ENCODE assay signal across 1 cellular context in genomic region chr18:2655153-2655953, GRCh38.
TF ChIP-seq lines count a peak whose summit lies in the region.

SMCHD1 (plus strand) TSS chr18:2655726; CDS start chr18:2656076, 350 bp downstream.

TF ChIP-seq in HepG2, 621 proteins besides CTCF, POLR2A, EP300 and RAD21 (continued from another document and continues in another):
- TF ChIP-seq, protein P1, sequence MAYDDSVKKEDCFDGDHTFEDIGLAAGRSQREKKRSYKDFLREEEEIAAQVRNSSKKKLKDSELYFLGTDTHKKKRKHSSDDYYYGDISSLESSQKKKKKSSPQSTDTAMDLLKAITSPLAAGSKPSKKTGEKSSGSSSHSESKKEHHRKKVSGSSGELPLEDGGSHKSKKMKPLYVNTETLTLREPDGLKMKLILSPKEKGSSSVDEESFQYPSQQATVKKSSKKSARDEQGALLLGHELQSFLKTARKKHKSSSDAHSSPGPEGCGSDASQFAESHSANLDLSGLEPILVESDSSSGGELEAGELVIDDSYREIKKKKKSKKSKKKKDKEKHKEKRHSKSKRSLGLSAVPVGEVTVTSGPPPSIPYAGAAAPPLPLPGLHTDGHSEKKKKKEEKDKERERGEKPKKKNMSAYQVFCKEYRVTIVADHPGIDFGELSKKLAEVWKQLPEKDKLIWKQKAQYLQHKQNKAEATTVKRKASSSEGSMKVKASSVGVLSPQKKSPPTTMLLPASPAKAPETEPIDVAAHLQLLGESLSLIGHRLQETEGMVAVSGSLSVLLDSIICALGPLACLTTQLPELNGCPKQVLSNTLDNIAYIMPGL (CRISPR knock-in tag; IDR thresholded peaks at IDR 0.05; ENCODE audit: borderline replicate concordance in 1 of 2, low read depth in 1 of 2), result peak in 1 of 2 experiments; percentile 82; a peak in 3 of 4 replicates
- TF ChIP-seq, protein P2, sequence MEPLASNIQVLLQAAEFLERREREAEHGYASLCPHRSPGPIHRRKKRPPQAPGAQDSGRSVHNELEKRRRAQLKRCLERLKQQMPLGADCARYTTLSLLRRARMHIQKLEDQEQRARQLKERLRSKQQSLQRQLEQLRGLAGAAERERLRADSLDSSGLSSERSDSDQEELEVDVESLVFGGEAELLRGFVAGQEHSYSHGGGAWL (CRISPR knock-in tag; IDR thresholded peaks at IDR 0.05), result peak; percentile 72; the same call in 1 of the 2 replicates
- TF ChIP-seq CSRNP1 (CRISPR knock-in tag; IDR thresholded peaks at IDR 0.05) (peak; percentile 24; the same call in 1 of the 2 replicates), MXD1 (CRISPR knock-in tag; IDR thresholded peaks at IDR 0.05) (peak; percentile 93), ZNF768 (CRISPR knock-in tag; IDR thresholded peaks at IDR 0.05) (0 out of 2 replicates have a peak, but pooled peaks have one; percentile 17), POGK (CRISPR knock-in tag; conservative IDR thresholded peaks at IDR 0.05) (peak; percentile 29), ZBTB38 (CRISPR knock-in tag; IDR thresholded peaks at IDR 0.05) (no peak), KDM6A (CRISPR knock-in tag; IDR thresholded peaks at IDR 0.05; ENCODE audit: low read depth) (no peak), NFKB2 (CRISPR knock-in tag; IDR thresholded peaks at IDR 0.05; ENCODE audit: borderline replicate concordance) (peak; percentile 69; the same call in 1 of the 2 replicates), ZNF207 (IDR thresholded peaks at IDR 0.05; ENCODE audit: borderline replicate concordance) (no peak), ZNF776 (CRISPR knock-in tag; IDR thresholded peaks at IDR 0.05) (peak; percentile 59), ZNF431 (CRISPR knock-in tag; IDR thresholded peaks at IDR 0.05; ENCODE audit: borderline replicate concordance, low read depth) (peak; percentile 20; the same call in 1 of the 2 replicates), ZNF530 (CRISPR knock-in tag; IDR thresholded peaks at IDR 0.05; ENCODE audit: low read depth) (no peak), GATAD1 (CRISPR knock-in tag; IDR thresholded peaks at IDR 0.05) (0 out of 2 replicates have a peak, but pooled peaks have one; percentile 15), SP5 (CRISPR knock-in tag; IDR thresholded peaks at IDR 0.05; ENCODE audit: borderline replicate concordance, low read depth) (0 out of 2 replicates have a peak, but pooled peaks have one; percentile 23), SMAD3 (CRISPR knock-in tag; IDR thresholded peaks at IDR 0.05) (0 out of 2 replicates have a peak, but pooled peaks have one; percentile 21), CEBPG (CRISPR knock-in tag; IDR thresholded peaks at IDR 0.05) (no peak), HNF4A (CRISPR knock-in tag; IDR thresholded peaks at IDR 0.05) (peak; percentile 80), GFI1 (CRISPR knock-in tag; IDR thresholded peaks at IDR 0.05; ENCODE audit: borderline replicate concordance) (peak; percentile 41; the same call in 1 of the 2 replicates), SIX4 (CRISPR knock-in tag; IDR thresholded peaks at IDR 0.05) (no peak), ZNF430 (CRISPR knock-in tag; IDR thresholded peaks at IDR 0.05) (0 out of 2 replicates have a peak, but pooled peaks have one; percentile 38), GABPA (IDR thresholded peaks at IDR 0.05; ENCODE audit: low read depth, low read length) (peak; percentile 72), GABPA (CRISPR knock-in tag; IDR thresholded peaks at IDR 0.05; ENCODE audit: low read depth) (peak; percentile 65), KLF15 (CRISPR knock-in tag; IDR thresholded peaks at IDR 0.05; ENCODE audit: borderline replicate concordance) (no peak), CCDC6 (CRISPR knock-in tag; IDR thresholded peaks at IDR 0.05) (peak; percentile 82), ZNF331 (CRISPR knock-in tag; IDR thresholded peaks at IDR 0.05) (0 out of 2 replicates have a peak, but pooled peaks have one; percentile 51), TBX2 (CRISPR knock-in tag; IDR thresholded peaks at IDR 0.05; ENCODE audit: borderline replicate concordance) (peak; percentile 55), NFRKB (IDR thresholded peaks at IDR 0.05) (no peak), ZIK1 (CRISPR knock-in tag; IDR thresholded peaks at IDR 0.05; ENCODE audit: borderline replicate concordance, low read depth) (peak; percentile 45; the same call in 1 of the 2 replicates), NCOA2 (CRISPR knock-in tag; IDR thresholded peaks at IDR 0.05) (peak; percentile 34), SP4 (CRISPR knock-in tag; IDR thresholded peaks at IDR 0.05) (peak; percentile 70; the same call in 1 of the 2 replicates), NKX3-1 (CRISPR knock-in tag; IDR thresholded peaks at IDR 0.05) (peak; percentile 31; the same call in 1 of the 2 replicates), ISX (CRISPR knock-in tag; conservative IDR thresholded peaks at IDR 0.05) (peak; percentile 21; the same call in 1 of the 2 replicates), ZNF672 (CRISPR knock-in tag; IDR thresholded peaks at IDR 0.05) (0 out of 2 replicates have a peak, but pooled peaks have one; percentile 18), E2F2 (CRISPR knock-in tag; IDR thresholded peaks at IDR 0.05; ENCODE audit: borderline replicate concordance) (peak; percentile 76; the same call in 1 of the 2 replicates), ZNF766 (CRISPR knock-in tag; IDR thresholded peaks at IDR 0.05; ENCODE audit: borderline replicate concordance) (peak; percentile 79; the same call in 1 of the 2 replicates), ARID2 (CRISPR knock-in tag; IDR thresholded peaks at IDR 0.05; ENCODE audit: borderline replicate concordance) (0 out of 2 replicates have a peak, but pooled peaks have one; percentile 32), MED1 (CRISPR knock-in tag; IDR thresholded peaks at IDR 0.05) (peak; percentile 59; the same call in 1 of the 2 replicates), UBTF (CRISPR knock-in tag; IDR thresholded peaks at IDR 0.05) (peak; percentile 85; the same call in 1 of the 2 replicates)
- TF ChIP-seq, protein P3, sequence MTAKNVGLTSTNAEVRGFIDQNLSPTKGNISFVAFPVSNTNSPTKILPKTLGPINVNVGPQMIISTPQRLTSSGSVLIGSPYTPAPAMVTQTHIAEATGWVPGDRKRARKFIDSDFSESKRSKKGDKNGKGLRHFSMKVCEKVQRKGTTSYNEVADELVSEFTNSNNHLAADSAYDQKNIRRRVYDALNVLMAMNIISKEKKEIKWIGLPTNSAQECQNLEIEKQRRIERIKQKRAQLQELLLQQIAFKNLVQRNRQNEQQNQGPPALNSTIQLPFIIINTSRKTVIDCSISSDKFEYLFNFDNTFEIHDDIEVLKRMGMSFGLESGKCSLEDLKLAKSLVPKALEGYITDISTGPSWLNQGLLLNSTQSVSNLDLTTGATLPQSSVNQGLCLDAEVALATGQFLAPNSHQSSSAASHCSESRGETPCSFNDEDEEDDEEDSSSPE (CRISPR knock-in tag; IDR thresholded peaks at IDR 0.05), result peak; percentile 83
- TF ChIP-seq, protein P4, sequence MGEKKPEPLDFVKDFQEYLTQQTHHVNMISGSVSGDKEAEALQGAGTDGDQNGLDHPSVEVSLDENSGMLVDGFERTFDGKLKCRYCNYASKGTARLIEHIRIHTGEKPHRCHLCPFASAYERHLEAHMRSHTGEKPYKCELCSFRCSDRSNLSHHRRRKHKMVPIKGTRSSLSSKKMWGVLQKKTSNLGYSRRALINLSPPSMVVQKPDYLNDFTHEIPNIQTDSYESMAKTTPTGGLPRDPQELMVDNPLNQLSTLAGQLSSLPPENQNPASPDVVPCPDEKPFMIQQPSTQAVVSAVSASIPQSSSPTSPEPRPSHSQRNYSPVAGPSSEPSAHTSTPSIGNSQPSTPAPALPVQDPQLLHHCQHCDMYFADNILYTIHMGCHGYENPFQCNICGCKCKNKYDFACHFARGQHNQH (CRISPR knock-in tag; IDR thresholded peaks at IDR 0.05), result peak; percentile 80; the same call in 1 of the 2 replicates
- TF ChIP-seq, protein P5, sequence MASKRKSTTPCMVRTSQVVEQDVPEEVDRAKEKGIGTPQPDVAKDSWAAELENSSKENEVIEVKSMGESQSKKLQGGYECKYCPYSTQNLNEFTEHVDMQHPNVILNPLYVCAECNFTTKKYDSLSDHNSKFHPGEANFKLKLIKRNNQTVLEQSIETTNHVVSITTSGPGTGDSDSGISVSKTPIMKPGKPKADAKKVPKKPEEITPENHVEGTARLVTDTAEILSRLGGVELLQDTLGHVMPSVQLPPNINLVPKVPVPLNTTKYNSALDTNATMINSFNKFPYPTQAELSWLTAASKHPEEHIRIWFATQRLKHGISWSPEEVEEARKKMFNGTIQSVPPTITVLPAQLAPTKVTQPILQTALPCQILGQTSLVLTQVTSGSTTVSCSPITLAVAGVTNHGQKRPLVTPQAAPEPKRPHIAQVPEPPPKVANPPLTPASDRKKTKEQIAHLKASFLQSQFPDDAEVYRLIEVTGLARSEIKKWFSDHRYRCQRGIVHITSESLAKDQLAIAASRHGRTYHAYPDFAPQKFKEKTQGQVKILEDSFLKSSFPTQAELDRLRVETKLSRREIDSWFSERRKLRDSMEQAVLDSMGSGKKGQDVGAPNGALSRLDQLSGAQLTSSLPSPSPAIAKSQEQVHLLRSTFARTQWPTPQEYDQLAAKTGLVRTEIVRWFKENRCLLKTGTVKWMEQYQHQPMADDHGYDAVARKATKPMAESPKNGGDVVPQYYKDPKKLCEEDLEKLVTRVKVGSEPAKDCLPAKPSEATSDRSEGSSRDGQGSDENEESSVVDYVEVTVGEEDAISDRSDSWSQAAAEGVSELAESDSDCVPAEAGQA (IDR thresholded peaks at IDR 0.05; ENCODE audit: low read depth), result peak; percentile 81
- TF ChIP-seq, protein P5 (CRISPR knock-in tag; IDR thresholded peaks at IDR 0.05; ENCODE audit: borderline replicate concordance), result 0 out of 2 replicates have a peak, but pooled peaks have one; percentile 63
